Comparison of ENCODE assay signal across 8 cellular contexts in the genomic region with DNA sequence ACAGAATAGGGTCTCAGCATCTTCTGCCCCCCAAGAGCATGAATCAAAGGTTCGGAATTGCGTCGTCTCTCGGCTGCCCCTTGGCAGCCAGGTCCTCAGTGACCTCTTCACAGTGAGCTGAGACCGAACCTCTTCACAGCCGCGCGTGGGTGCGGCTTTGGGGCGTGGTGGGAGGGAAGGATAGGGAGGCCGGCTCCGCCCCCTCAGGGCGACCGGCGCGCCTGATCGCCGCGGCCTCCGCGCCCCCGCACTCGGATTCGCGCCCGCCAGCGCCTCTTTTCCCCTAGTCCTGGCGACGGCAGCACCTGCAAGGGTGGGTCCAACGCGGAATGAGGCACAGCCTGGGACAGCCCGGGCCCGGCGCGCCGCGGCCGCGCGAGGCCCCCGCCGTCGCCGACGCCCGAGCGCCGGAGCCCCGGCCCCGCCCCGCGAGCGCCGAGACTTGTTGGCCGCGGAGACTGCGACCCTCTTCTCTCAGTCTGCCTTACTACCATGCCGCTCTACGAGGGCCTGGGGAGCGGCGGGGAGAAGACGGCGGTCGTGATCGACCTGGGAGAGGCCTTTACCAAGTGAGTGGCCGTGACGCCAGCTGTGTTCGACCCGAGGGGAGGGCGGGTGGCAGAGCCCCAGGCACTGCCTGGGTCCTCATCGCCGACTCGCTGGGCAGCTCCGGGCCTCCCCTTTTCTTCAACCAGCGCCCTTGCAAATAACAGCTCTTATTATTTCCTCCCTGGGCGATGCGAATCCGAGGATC. TPM values are rescaled to one million over a fixed set of nuclear protein-coding genes. Genes with fewer than 3 reads are reported as not detected.
DNase-seq lines count a peak whose midpoint lies in the region; ATAC-seq, FAIRE-seq and TF ChIP-seq lines count a peak whose summit lies in the region.

A gene (plus strand): TSS at position 424 of the 754 bp plus-strand sequence. CDS start 69 bp downstream, at position 493.

- peak; percentile 48 for DNase-seq in D721Med (ENCODE audit: insufficient read length, low spot score)
- DNase-seq in activated CD8-positive, alpha-beta memory T cell treated with anti-CD3 and anti-CD28 coated beads, Interleukin-2, amount 50 U/mL, for 48 hours = peak; percentile 95
- peak; percentile 78 for DNase-seq in endothelial cell (ENCODE audit: low spot score)
- DNase-seq in mesothelial cell of epicardium (ENCODE audit: low spot score in 2 of 2, unreplicated experiment in 2 of 2) = peak; percentile 63 to 84
- peak; percentile 76 to 80 for DNase-seq in stimulated activated CD8-positive, alpha-beta memory T cell treated with anti-CD3 and anti-CD28 coated beads, Interleukin-15, amount 100 ng/mL, for 4 hours (ENCODE audit: low read depth in 2 of 2)

- H3K27me3 ChIP-seq in HUES64 (ENCODE audit: insufficient read depth, low read length) (no peaks in the 10 kb centered on the region), OCI-LY3 (ENCODE audit: low read depth, low read length) (no peaks in the 10 kb centered on the region)

- H3K36me3 ChIP-seq in HUES64 (ENCODE audit: insufficient read depth, low read length) = peaks cover 12% of the 10 kb centered on the region
- H3K36me3 ChIP-seq in OCI-LY3 (replicated peaks; ENCODE audit: low read depth, low read length) = no peaks in the 10 kb centered on the region

- H2AFZ ChIP-seq in OCI-LY3 (ENCODE audit: low read depth, low read length) = peak within 1 kb of the TSS; percentile 79

- H3K27ac ChIP-seq in HUES64 (ENCODE audit: low read depth, low read length) = peak within 1 kb of the TSS; percentile 97
- H3K27ac ChIP-seq in OCI-LY3 (ENCODE audit: low read length) = peak within 1 kb of the TSS; percentile 61

- ATAC-seq in GM21515 (IDR thresholded peaks at IDR 0.05; ENCODE audit: unreplicated experiment) = peak; percentile 95

- peak within 1 kb of the TSS; percentile 79 for H3K4me2 ChIP-seq in OCI-LY3 (ENCODE audit: low read length)

- peaks cover 24% of the 10 kb centered on the region for H3K79me2 ChIP-seq in OCI-LY3 (ENCODE audit: low read length)

- H3K27ac Mint-ChIP-seq in endothelial cell (ENCODE audit: unreplicated experiment) (peak within 1 kb of the TSS; percentile 80), mesothelial cell of epicardium (peak within 1 kb of the TSS; percentile 97)

- peak within 1 kb of the TSS; percentile 99 for H3K4me3 ChIP-seq in HUES64 (ENCODE audit: low read length)
- H3K4me3 ChIP-seq in OCI-LY3 (ENCODE audit: low read length) = peak within 1 kb of the TSS; percentile 97

- H3K4me1 ChIP-seq in HUES64 (ENCODE audit: insufficient read depth, low read length) (peaks cover 5% of the 10 kb centered on the region), OCI-LY3 (ENCODE audit: low read length) (peaks cover 4% of the 10 kb centered on the region)

- peaks cover 3% of the 10 kb centered on the region for H3K36me3 Mint-ChIP-seq in endothelial cell (ENCODE audit: low read depth, unreplicated experiment)
- H3K36me3 Mint-ChIP-seq in mesothelial cell of epicardium = peaks cover 4% of the 10 kb centered on the region

- H3K9me3 ChIP-seq in HUES64 (ENCODE audit: insufficient read depth, low read depth, low read length) (no peaks in the 10 kb centered on the region), OCI-LY3 (ENCODE audit: insufficient read depth, low read length) (no peaks in the 10 kb centered on the region)

- H3K9me3 Mint-ChIP-seq in endothelial cell (ENCODE audit: unreplicated experiment) (no peaks in the 10 kb centered on the region), mesothelial cell of epicardium (no peaks in the 10 kb centered on the region)

- H4K20me1 ChIP-seq in OCI-LY3 (ENCODE audit: insufficient read depth, low read length) = no peaks in the 10 kb centered on the region

- FAIRE-seq in D721Med (lab: Jason Lieb, UNC) = no peak

- peak within 1 kb of the TSS; percentile 91 for H3K9ac ChIP-seq in HUES64 (ENCODE audit: low read depth, low read length)
- peak within 1 kb of the TSS; percentile 87 for H3K9ac ChIP-seq in OCI-LY3 (ENCODE audit: low read length)

- H3K4me3 Mint-ChIP-seq in endothelial cell (ENCODE audit: unreplicated experiment) (peak within 1 kb of the TSS; percentile 94), mesothelial cell of epicardium (peak within 1 kb of the TSS; percentile 92)

- H3K27me3 Mint-ChIP-seq in endothelial cell (ENCODE audit: unreplicated experiment) (peaks cover 4% of the 10 kb centered on the region), mesothelial cell of epicardium (ENCODE audit: low read depth) (peaks cover 13% of the 10 kb centered on the region)

- H3K4me1 Mint-ChIP-seq in endothelial cell (ENCODE audit: unreplicated experiment) (peaks cover 12% of the 10 kb centered on the region), mesothelial cell of epicardium (peaks cover 21% of the 10 kb centered on the region)

- no peak for TF ChIP-seq CTCF in D721Med (IDR thresholded peaks at IDR 0.05; ENCODE audit: insufficient read depth, missing control alignments)
- TF ChIP-seq CTCF in OCI-LY3 (IDR thresholded peaks at IDR 0.05; ENCODE audit: low read depth, low read length) = no peak
- no peak for TF ChIP-seq CTCF in endothelial cell (IDR thresholded peaks at IDR 0.05; ENCODE audit: unreplicated experiment)
- no peak for TF ChIP-seq CTCF in mesothelial cell of epicardium (IDR thresholded peaks at IDR 0.05; ENCODE audit: unreplicated experiment)

- WGBS in HUES64 = under 1% methylated on average over 78 of the region's 78 CpGs

RNA-seq across cellular contexts. Expression of the gene that starts here (rescaled TPM):
- polyA plus RNA-seq in HUES64 (2013, experiment 1 of 2) = 39.0 TPM
- polyA plus RNA-seq in HUES64 (2013, experiment 2 of 2) = 50.0 TPM
- total RNA-seq in endothelial cell (ENCODE audit: unreplicated experiment) (50.2 TPM), mesothelial cell of epicardium (62.2 to 71.5 TPM (median 67.1 TPM) in 3 replicates)

Comparison
In these comparisons a context has a peak if more than half of its experiments do, and no peak if none do; other contexts are left out.
1. Peak in every context shown above with its lines: DNase-seq, ATAC-seq, H3K4me3 ChIP-seq and H3K27ac ChIP-seq.